Comparison of ENCODE assay signal across 24 cellular contexts in the genomic region with DNA sequence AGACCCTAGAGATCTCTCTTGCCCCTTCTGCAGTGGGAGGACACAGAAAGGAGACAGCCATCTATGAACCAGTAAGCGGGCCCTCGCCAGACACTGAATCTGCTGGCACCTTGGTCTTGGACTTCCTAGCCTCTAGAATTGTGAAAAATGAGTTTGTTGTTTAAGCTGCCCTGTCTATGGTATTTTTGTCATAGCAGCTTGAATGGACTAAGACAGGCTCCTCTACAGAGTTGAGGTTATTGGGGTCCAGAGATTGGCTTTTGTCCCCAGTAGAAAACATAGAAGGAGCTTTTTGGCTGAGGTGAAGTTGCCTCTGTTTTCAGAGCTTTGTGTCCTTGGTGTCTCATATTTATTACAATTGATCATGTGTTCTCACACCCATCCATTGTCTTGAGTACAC.
"Had no signal": no experiment of that assay in that cellular context is flagged by ENCODE, and none has a peak within 500 bp of the region (broad histone marks: within the 10 kb centered on the region; RNA-seq: fewer than 3 reads in every experiment).

No MANE protein-coding gene starts in this region.

- H3K27me3 ChIP-seq: esophagus muscularis mucosa, foreskin keratinocyte, pancreas, suprapubic skin, transverse colon, upper lobe of right lung, uterus had no signal

- H3K4me3 ChIP-seq: coronary artery, esophagus muscularis mucosa, lower lobe of right lung, pancreas, smooth muscle cell, suprapubic skin, transverse colon, upper lobe of right lung, uterus had no signal

- DNase-seq: dermis blood vessel endothelial cell; effector memory CD4-positive, alpha-beta T cell; foreskin keratinocyte; hypothalamus; left ventricle myocardium superior; lower lobe of right lung; nephron progenitor cell; pancreas; stimulated activated CD4-positive, alpha-beta T cell treated with anti-CD3 and anti-CD28 coated beads, Interleukin-12 subunit alpha, Interleukin-12 subunit beta, amount 100 ng/mL, for 4 hours; stimulated activated CD4-positive, alpha-beta T cell treated with anti-CD3 and anti-CD28 coated beads, Interleukin-1b, Interleukin-23, amount 100 ng/mL, for 48 hours; stimulated activated CD4-positive, alpha-beta T cell treated with anti-CD3 and anti-CD28 coated beads, Interleukin-4, amount 100 ng/mL, for 1 hour; stimulated activated CD8-positive, alpha-beta memory T cell treated with anti-CD3 and anti-CD28 coated beads, Interleukin-4, amount 100 ng/mL, for 48 hours; stimulated activated naive CD4-positive, alpha-beta T cell; stimulated activated naive CD8-positive, alpha-beta T cell treated with anti-CD3 and anti-CD28 coated beads, Interleukin-15, amount 100 ng/mL, for 72 hours; transverse colon; upper lobe of right lung; uterus had no signal

- H3K4me2 ChIP-seq: smooth muscle cell had no signal

- H3K36me3 ChIP-seq: esophagus muscularis mucosa, lower lobe of right lung, pancreas, suprapubic skin, transverse colon, upper lobe of right lung, uterus had no signal

- H3K27ac ChIP-seq: coronary artery, esophagus muscularis mucosa, foreskin keratinocyte, lower lobe of right lung, pancreas, suprapubic skin, transverse colon, upper lobe of right lung, uterus had no signal

- H3K27me3 Mint-ChIP-seq: stimulated activated naive CD8-positive, alpha-beta T cell treated with anti-CD3 and anti-CD28 coated beads, Interleukin-15, amount 100 ng/mL, for 72 hours had no signal

- H3K9me3 ChIP-seq: esophagus muscularis mucosa, lower lobe of right lung, pancreas, suprapubic skin, transverse colon, upper lobe of right lung, uterus had no signal

- H3K27ac Mint-ChIP-seq: nephron progenitor cell; stimulated activated naive CD8-positive, alpha-beta T cell treated with anti-CD3 and anti-CD28 coated beads, Interleukin-15, amount 100 ng/mL, for 72 hours had no signal

- H3K4me3 Mint-ChIP-seq: nephron progenitor cell; stimulated activated naive CD8-positive, alpha-beta T cell treated with anti-CD3 and anti-CD28 coated beads, Interleukin-15, amount 100 ng/mL, for 72 hours had no signal

- FAIRE-seq: endothelial cell of umbilical vein, keratinocyte, pancreas had no signal

- ATAC-seq: foreskin keratinocyte; left ventricle myocardium superior; pancreas; sciatic nerve; stimulated activated naive CD8-positive, alpha-beta T cell treated with anti-CD3 and anti-CD28 coated beads, Interleukin-15, amount 100 ng/mL, for 72 hours had no signal

- H3K4me1 ChIP-seq: foreskin keratinocyte, uterus had no signal

- H3K9me3 Mint-ChIP-seq: nephron progenitor cell; stimulated activated naive CD8-positive, alpha-beta T cell treated with anti-CD3 and anti-CD28 coated beads, Interleukin-15, amount 100 ng/mL, for 72 hours had no signal
